18 cellular contexts compared by ENCODE assay signal in the genomic region with DNA sequence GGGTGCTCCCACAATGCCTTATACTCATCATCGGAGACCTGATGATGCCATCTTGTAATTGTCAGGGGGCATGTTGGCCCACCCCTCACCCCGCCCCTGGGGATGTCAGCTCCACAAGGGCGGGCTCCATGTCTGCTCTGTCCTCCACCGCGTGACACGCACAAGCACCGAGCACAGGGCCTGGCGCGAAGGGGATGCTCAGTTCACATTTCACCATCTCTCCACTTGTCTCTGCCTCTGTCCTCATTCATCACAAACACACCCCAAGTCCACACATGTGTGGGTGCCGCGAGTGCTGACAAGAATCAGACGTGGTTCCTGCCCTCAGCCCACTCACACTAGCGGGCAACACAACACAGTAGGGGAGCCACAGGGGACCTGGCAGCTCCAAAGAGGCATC.
"Had no signal": no experiment of that assay in that cellular context is flagged by ENCODE, and none has a peak within 500 bp of the region (broad histone marks: within the 10 kb centered on the region; RNA-seq: fewer than 3 reads in every experiment).

No MANE protein-coding gene starts in this region.

- H3K79me2 ChIP-seq: hepatocyte had no signal

- H3K27me3 Mint-ChIP-seq: activated naive CD4-positive, alpha-beta T cell treated with anti-CD3 and anti-CD28 coated beads, Interleukin-2, amount 50 U/mL, for 24 hours had no signal

- DNase-seq: activated CD4-positive, CD25-positive, alpha-beta regulatory T cell; activated effector memory CD4-positive, alpha-beta T cell treated with Interleukin-2 at 50 U/mL for 16 hours; amniotic stem cell; caudate nucleus; colonic mucosa; left lung; mammary epithelial cell; naive thymus-derived CD4-positive, alpha-beta T cell; nucleus accumbens; stimulated activated CD4-positive, alpha-beta T cell treated with anti-CD3 and anti-CD28 coated beads, Interleukin-4, amount 100 ng/mL, for 4 hours; stimulated activated CD8-positive, alpha-beta memory T cell treated with anti-CD3 and anti-CD28 coated beads, Interleukin-4, amount 100 ng/mL, for 48 hours; stomach; testis had no signal

- H3K27ac Mint-ChIP-seq: progenitor cell of endocrine pancreas had no signal

- H3K27me3 ChIP-seq: colonic mucosa, hepatocyte, left lung, right atrium auricular region, stomach, testis had no signal

- H3K36me3 ChIP-seq: colonic mucosa, left lung, right atrium auricular region, stomach had no signal

- H3K9me3 Mint-ChIP-seq: activated naive CD4-positive, alpha-beta T cell treated with anti-CD3 and anti-CD28 coated beads, Interleukin-2, amount 50 U/mL, for 24 hours; naive thymus-derived CD4-positive, alpha-beta T cell had no signal

- H3K36me3 Mint-ChIP-seq: activated naive CD4-positive, alpha-beta T cell treated with anti-CD3 and anti-CD28 coated beads, Interleukin-2, amount 50 U/mL, for 24 hours; naive thymus-derived CD4-positive, alpha-beta T cell had no signal

- H3K9me3 ChIP-seq: colonic mucosa, left lung, mucosa of descending colon, right atrium auricular region, stomach, testis had no signal

- H3K27ac ChIP-seq: colonic mucosa, hepatocyte, left lung, right atrium auricular region, stomach, testis had no signal

- H3K4me3 Mint-ChIP-seq: activated naive CD4-positive, alpha-beta T cell treated with anti-CD3 and anti-CD28 coated beads, Interleukin-2, amount 50 U/mL, for 24 hours; naive thymus-derived CD4-positive, alpha-beta T cell had no signal

- H2AFZ ChIP-seq: hepatocyte had no signal

- ATAC-seq: naive thymus-derived CD4-positive, alpha-beta T cell had no signal

- H3K4me1 ChIP-seq: colonic mucosa, right atrium auricular region, testis had no signal

- H3K4me1 Mint-ChIP-seq: activated naive CD4-positive, alpha-beta T cell treated with anti-CD3 and anti-CD28 coated beads, Interleukin-2, amount 50 U/mL, for 24 hours had no signal

- H3K4me3 ChIP-seq: colonic mucosa, hepatocyte, left lung, mucosa of descending colon, right atrium auricular region, stomach, testis had no signal

- H3K4me2 ChIP-seq: hepatocyte had no signal
